Comparison of ENCODE assay signal across 9 cellular contexts in genomic region chr14:91241848-91242247, GRCh38. TPM values are rescaled to one million over a fixed set of nuclear protein-coding genes. Genes with fewer than 3 reads are reported as not detected.
DNase-seq lines count a peak whose midpoint lies in the region; ATAC-seq lines count a peak whose summit lies in the region.
"Had no signal": no experiment of that assay in that cellular context is flagged by ENCODE, and none has a peak within 500 bp of the region (broad histone marks: within the 10 kb centered on the region; RNA-seq: fewer than 3 reads in every experiment).

No MANE protein-coding gene starts in this region.

- peaks cover 100% of the 10 kb centered on the region for H3K36me3 Mint-ChIP-seq in activated T-helper 17 cell treated with anti-CD3 and anti-CD28 coated beads, Interleukin-2, amount 50 U/mL, for 72 hours (ENCODE audit: low read depth)

- peaks cover 38% of the 10 kb centered on the region for H3K4me1 Mint-ChIP-seq in activated T-helper 17 cell treated with anti-CD3 and anti-CD28 coated beads, Interleukin-2, amount 50 U/mL, for 72 hours

- intact Hi-C loops in cardiac septum (cut with DNase I) = no loop called here

- peak; percentile 48 for DNase-seq in stimulated activated CD4-positive, alpha-beta T cell treated with anti-CD3 and anti-CD28 coated beads, Interleukin-15, amount 100 ng/mL, for 24 hours
- no peak for DNase-seq in stimulated activated CD4-positive, alpha-beta T cell treated with anti-CD3 and anti-CD28 coated beads, Interleukin-1b, Interleukin-23, amount 100 ng/mL, for 48 hours
- DNase-seq in HCEC 1CT = no peak
- DNase-seq in NCI-H1092 (lab: John Stamatoyannopoulos, UW) = no peak
- no peak for DNase-seq in AG20443 (ENCODE audit: low spot score)
- DNase-seq in cardiac septum (ENCODE audit: low spot score) = no peak
- DNase-seq: NCI-H510A had no signal

- peak overlapping the region; percentile 90 for H3K27ac Mint-ChIP-seq in activated T-helper 17 cell treated with anti-CD3 and anti-CD28 coated beads, Interleukin-2, amount 50 U/mL, for 72 hours

- H3K27me3 Mint-ChIP-seq in activated T-helper 17 cell treated with anti-CD3 and anti-CD28 coated beads, Interleukin-2, amount 50 U/mL, for 72 hours = no peaks in the 10 kb centered on the region

- ATAC-seq in HG03354 (IDR thresholded peaks at IDR 0.05; ENCODE audit: poor library complexity, severe bottlenecking, unreplicated experiment) = peak; percentile 70
- no peak for ATAC-seq in activated T-helper 17 cell treated with anti-CD3 and anti-CD28 coated beads, Interleukin-2, amount 50 U/mL, for 72 hours (replicated peaks)

- H3K4me3 Mint-ChIP-seq in activated T-helper 17 cell treated with anti-CD3 and anti-CD28 coated beads, Interleukin-2, amount 50 U/mL, for 72 hours = peak overlapping the region; percentile 92

- peaks cover 5% of the 10 kb centered on the region for H3K9me3 Mint-ChIP-seq in activated T-helper 17 cell treated with anti-CD3 and anti-CD28 coated beads, Interleukin-2, amount 50 U/mL, for 72 hours

RNA-seq across cellular contexts. Expression of gene GPR68, which starts 2.7 kb away (rescaled TPM):
- 10 to 100 TPM; 36.8 to 44.8 TPM for total RNA-seq in activated T-helper 17 cell treated with anti-CD3 and anti-CD28 coated beads, Interleukin-2, amount 50 U/mL, for 72 hours
- 3.4 TPM for total RNA-seq in cardiac septum
